12 cellular contexts compared by ENCODE assay signal in the genomic region with DNA sequence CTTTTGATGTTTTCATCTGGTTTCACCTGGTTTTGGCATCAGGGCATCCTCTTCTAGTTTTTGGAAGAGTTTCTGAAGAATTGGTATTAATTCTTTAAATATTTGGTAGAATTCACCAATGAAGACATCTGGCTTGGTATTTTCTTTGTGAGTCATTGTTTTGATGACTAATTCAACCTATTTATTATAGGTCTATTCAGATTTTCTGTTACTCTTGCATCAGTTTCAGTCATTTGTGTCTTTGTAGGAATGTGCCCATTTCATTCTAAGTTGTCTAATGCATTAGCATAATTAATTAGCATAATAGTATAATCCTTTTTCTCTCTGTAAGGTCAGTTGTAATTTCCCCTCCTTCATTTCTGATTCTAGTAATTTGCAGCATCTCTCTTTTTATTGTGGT. TPM values are rescaled to one million over a fixed set of nuclear protein-coding genes. Genes with fewer than 3 reads are reported as not detected.
DNase-seq lines count a peak whose midpoint lies in the region; ATAC-seq, FAIRE-seq and TF ChIP-seq lines count a peak whose summit lies in the region.
"Had no signal": no experiment of that assay in that cellular context is flagged by ENCODE, and none has a peak within 500 bp of the region (broad histone marks: within the 10 kb centered on the region; RNA-seq: fewer than 3 reads in every experiment).

No MANE protein-coding gene starts in this region.

- no peak for DNase-seq in activated CD8-positive, alpha-beta memory T cell treated with anti-CD3 and anti-CD28 coated beads, Interleukin-2, amount 10 ng/mL, durations not matched to agents 7 days and 5 days
- no peak for DNase-seq in activated CD8-positive, alpha-beta memory T cell treated with anti-CD3 and anti-CD28 coated beads, Interleukin-2, amount 50 U/mL, for 4 hours
- DNase-seq in RPMI7951 (ENCODE audit: low read depth) (peak; percentile 74), GM12891 (ENCODE audit: insufficient read length, low spot score) (no peak)
- no peak for DNase-seq in effector memory CD8-positive, alpha-beta T cell
- DNase-seq in stimulated activated effector memory CD8-positive, alpha-beta T cell treated with anti-CD3 and anti-CD28 coated beads, Interleukin-12 subunit alpha, Interleukin-12 subunit beta, amount 100 ng/mL, for 72 hours (ENCODE audit: low spot score in 2 of 2), result no peak
- no peak for DNase-seq in activated CD4-positive, alpha-beta T cell treated with anti-CD3 and anti-CD28 coated beads for 4 hours
- DNase-seq: activated naive CD4-positive, alpha-beta T cell had no signal

- no peak for TF ChIP-seq POLR2A in GM12891 (IDR thresholded peaks at IDR 0.05; ENCODE audit: low read depth, low read length)

- peaks cover 6% of the 10 kb centered on the region for H3K36me3 Mint-ChIP-seq in activated CD8-positive, alpha-beta memory T cell treated with anti-CD3 and anti-CD28 coated beads, Interleukin-2, amount 10 ng/mL, durations not matched to agents 7 days and 5 days
- peaks cover 39% of the 10 kb centered on the region for H3K36me3 Mint-ChIP-seq in effector memory CD8-positive, alpha-beta T cell (ENCODE audit: insufficient read depth)
- peaks cover 30% of the 10 kb centered on the region for H3K36me3 Mint-ChIP-seq in stimulated activated effector memory CD8-positive, alpha-beta T cell treated with anti-CD3 and anti-CD28 coated beads, Interleukin-12 subunit alpha, Interleukin-12 subunit beta, amount 100 ng/mL, for 72 hours

- peak overlapping the region; percentile 67 for H3K27ac Mint-ChIP-seq in activated CD8-positive, alpha-beta memory T cell treated with anti-CD3 and anti-CD28 coated beads, Interleukin-2, amount 10 ng/mL, durations not matched to agents 7 days and 5 days
- H3K27ac Mint-ChIP-seq in effector memory CD8-positive, alpha-beta T cell, result peak overlapping the region; percentile 35 to 53
- H3K27ac Mint-ChIP-seq in stimulated activated effector memory CD8-positive, alpha-beta T cell treated with anti-CD3 and anti-CD28 coated beads, Interleukin-12 subunit alpha, Interleukin-12 subunit beta, amount 100 ng/mL, for 72 hours, result peak overlapping the region; percentile 90

- no peak overlapping the region for H3K4me3 Mint-ChIP-seq in activated CD8-positive, alpha-beta memory T cell treated with anti-CD3 and anti-CD28 coated beads, Interleukin-2, amount 10 ng/mL, durations not matched to agents 7 days and 5 days
- peak overlapping the region; percentile 2 to 37 for H3K4me3 Mint-ChIP-seq in effector memory CD8-positive, alpha-beta T cell
- peak overlapping the region; percentile 47 for H3K4me3 Mint-ChIP-seq in stimulated activated effector memory CD8-positive, alpha-beta T cell treated with anti-CD3 and anti-CD28 coated beads, Interleukin-12 subunit alpha, Interleukin-12 subunit beta, amount 100 ng/mL, for 72 hours

- peaks cover 6% of the 10 kb centered on the region for H3K27me3 Mint-ChIP-seq in activated CD8-positive, alpha-beta memory T cell treated with anti-CD3 and anti-CD28 coated beads, Interleukin-2, amount 10 ng/mL, durations not matched to agents 7 days and 5 days
- no peaks in the 10 kb centered on the region for H3K27me3 Mint-ChIP-seq in effector memory CD8-positive, alpha-beta T cell

- no peak for ATAC-seq in activated CD8-positive, alpha-beta memory T cell treated with anti-CD3 and anti-CD28 coated beads, Interleukin-2, amount 10 ng/mL, durations not matched to agents 7 days and 5 days
- no peak for ATAC-seq in effector memory CD8-positive, alpha-beta T cell (replicated peaks)
- peak; percentile 23 for ATAC-seq in stimulated activated effector memory CD8-positive, alpha-beta T cell treated with anti-CD3 and anti-CD28 coated beads, Interleukin-12 subunit alpha, Interleukin-12 subunit beta, amount 100 ng/mL, for 72 hours
- no peak for ATAC-seq in GM18502 (IDR thresholded peaks at IDR 0.05; ENCODE audit: poor library complexity, unreplicated experiment)

- peaks cover 70% of the 10 kb centered on the region for H3K4me1 Mint-ChIP-seq in activated CD8-positive, alpha-beta memory T cell treated with anti-CD3 and anti-CD28 coated beads, Interleukin-2, amount 10 ng/mL, durations not matched to agents 7 days and 5 days
- peaks cover 35 to 52% of the 10 kb centered on the region in 2 donors for H3K4me1 Mint-ChIP-seq in effector memory CD8-positive, alpha-beta T cell (ENCODE audit: low read depth in 2 of 2)
- H3K4me1 Mint-ChIP-seq in stimulated activated effector memory CD8-positive, alpha-beta T cell treated with anti-CD3 and anti-CD28 coated beads, Interleukin-12 subunit alpha, Interleukin-12 subunit beta, amount 100 ng/mL, for 72 hours, result peaks cover 67% of the 10 kb centered on the region

- CTCF ChIA-PET in activated CD8-positive, alpha-beta memory T cell treated with anti-CD3 and anti-CD28 coated beads, Interleukin-2, amount 10 ng/mL, durations not matched to agents 7 days and 5 days (lab: Charles Lee), result interaction anchor here (4.4 kb wide), 1 partner anchor 65 kb away, joined by 22 read pairs; no protein-coding TSS in a partner anchor

- no peaks in the 10 kb centered on the region for H3K9me3 Mint-ChIP-seq in activated CD8-positive, alpha-beta memory T cell treated with anti-CD3 and anti-CD28 coated beads, Interleukin-2, amount 10 ng/mL, durations not matched to agents 7 days and 5 days (ENCODE audit: low read depth)
- H3K9me3 Mint-ChIP-seq in effector memory CD8-positive, alpha-beta T cell, result no peaks in the 10 kb centered on the region
- H3K9me3 Mint-ChIP-seq in stimulated activated effector memory CD8-positive, alpha-beta T cell treated with anti-CD3 and anti-CD28 coated beads, Interleukin-12 subunit alpha, Interleukin-12 subunit beta, amount 100 ng/mL, for 72 hours, result no peaks in the 10 kb centered on the region

- no peak for FAIRE-seq in GM12891 (lab: Jason Lieb, UNC)

TF ChIP-seq in GM12891, 5 proteins besides CTCF, POLR2A, EP300 and RAD21:
- TF ChIP-seq POU2F2 (IDR thresholded peaks at IDR 0.05; ENCODE audit: low read depth, low read length) (no peak), TAF1 (IDR thresholded peaks at IDR 0.05; ENCODE audit: low read depth, low read length) (no peak), SPI1 (IDR thresholded peaks at IDR 0.05; ENCODE audit: low read depth, low read length) (no peak), POLR2AphosphoS5 (IDR thresholded peaks at IDR 0.05; ENCODE audit: low read depth, low read length) (no peak), PAX5 (IDR thresholded peaks at IDR 0.05; ENCODE audit: insufficient read depth, low read length, severe bottlenecking) (no peak)

RNA-seq across cellular contexts. Expression of a gene that starts 8.0 kb away (rescaled TPM):
- 1,000 to 10,000 TPM in 1 of 2 experiments, 100 to 1,000 TPM in 1; 364 to 1,915 TPM for total RNA-seq in activated CD8-positive, alpha-beta memory T cell treated with anti-CD3 and anti-CD28 coated beads, Interleukin-2, amount 10 ng/mL, durations not matched to agents 7 days and 5 days
- not detected in 2 replicates for total RNA-seq in RPMI7951 (2014; rRNA removed; shearing (Covaris generic))
- polyA plus RNA-seq in GM12891 (2012; ENCODE audit: low read depth, missing spikeins), result not detected
- total RNA-seq: pulmonary artery endothelial cell, urinary bladder had no signal

RNA-seq across cellular contexts. Expression of a gene that starts 34.2 kb away (rescaled TPM):
- not detected for total RNA-seq in activated CD8-positive, alpha-beta memory T cell treated with anti-CD3 and anti-CD28 coated beads, Interleukin-2, amount 10 ng/mL, durations not matched to agents 7 days and 5 days
- not detected in 2 replicates for total RNA-seq in RPMI7951 (2014; rRNA removed; shearing (Covaris generic))
- polyA plus RNA-seq in GM12891 (2012; ENCODE audit: low read depth, missing spikeins), result not detected
- total RNA-seq: liver, pulmonary artery endothelial cell, urinary bladder had no signal
- polyA plus RNA-seq: liver, urinary bladder had no signal

RNA-seq across cellular contexts. Expression of a gene that starts 51.6 kb away (rescaled TPM):
- total RNA-seq in activated CD8-positive, alpha-beta memory T cell treated with anti-CD3 and anti-CD28 coated beads, Interleukin-2, amount 10 ng/mL, durations not matched to agents 7 days and 5 days, result under 1 TPM; 0.12 to 0.40 TPM
- 7.2 and 7.3 TPM in 2 replicates for total RNA-seq in RPMI7951 (2014; rRNA removed; shearing (Covaris generic))
- 0.05 TPM for polyA plus RNA-seq in GM12891 (2012; ENCODE audit: low read depth, missing spikeins)

Comparison
In these comparisons a context has a peak if more than half of its experiments do, and no peak if none do; other contexts are left out.
1. RNA of a gene that starts 8.0 kb away (total RNA-seq): 364 to 1,915 TPM in activated CD8-positive, alpha-beta memory T cell treated with anti-CD3 and anti-CD28 coated beads, Interleukin-2, amount 10 ng/mL, durations not matched to agents 7 days and 5 days; not detected in RPMI7951; every median in the first group is over 100 times any median in the second.
2. Peak in every context shown above with its lines, with median percentiles within 50 percentile points of each other: H3K27ac Mint-ChIP-seq.